Comparison of ENCODE assay signal across 1 cellular context in genomic region chr7:17915168-17915567, GRCh38.
TF ChIP-seq lines count a peak whose summit lies in the region.

No MANE protein-coding gene starts in this region.

TF ChIP-seq in GM23338, 12 proteins besides CTCF, POLR2A, EP300 and RAD21:
- TF ChIP-seq NANOG (IDR thresholded peaks at IDR 0.05; ENCODE audit: borderline replicate concordance): no peak
- TF ChIP-seq, protein P1, sequence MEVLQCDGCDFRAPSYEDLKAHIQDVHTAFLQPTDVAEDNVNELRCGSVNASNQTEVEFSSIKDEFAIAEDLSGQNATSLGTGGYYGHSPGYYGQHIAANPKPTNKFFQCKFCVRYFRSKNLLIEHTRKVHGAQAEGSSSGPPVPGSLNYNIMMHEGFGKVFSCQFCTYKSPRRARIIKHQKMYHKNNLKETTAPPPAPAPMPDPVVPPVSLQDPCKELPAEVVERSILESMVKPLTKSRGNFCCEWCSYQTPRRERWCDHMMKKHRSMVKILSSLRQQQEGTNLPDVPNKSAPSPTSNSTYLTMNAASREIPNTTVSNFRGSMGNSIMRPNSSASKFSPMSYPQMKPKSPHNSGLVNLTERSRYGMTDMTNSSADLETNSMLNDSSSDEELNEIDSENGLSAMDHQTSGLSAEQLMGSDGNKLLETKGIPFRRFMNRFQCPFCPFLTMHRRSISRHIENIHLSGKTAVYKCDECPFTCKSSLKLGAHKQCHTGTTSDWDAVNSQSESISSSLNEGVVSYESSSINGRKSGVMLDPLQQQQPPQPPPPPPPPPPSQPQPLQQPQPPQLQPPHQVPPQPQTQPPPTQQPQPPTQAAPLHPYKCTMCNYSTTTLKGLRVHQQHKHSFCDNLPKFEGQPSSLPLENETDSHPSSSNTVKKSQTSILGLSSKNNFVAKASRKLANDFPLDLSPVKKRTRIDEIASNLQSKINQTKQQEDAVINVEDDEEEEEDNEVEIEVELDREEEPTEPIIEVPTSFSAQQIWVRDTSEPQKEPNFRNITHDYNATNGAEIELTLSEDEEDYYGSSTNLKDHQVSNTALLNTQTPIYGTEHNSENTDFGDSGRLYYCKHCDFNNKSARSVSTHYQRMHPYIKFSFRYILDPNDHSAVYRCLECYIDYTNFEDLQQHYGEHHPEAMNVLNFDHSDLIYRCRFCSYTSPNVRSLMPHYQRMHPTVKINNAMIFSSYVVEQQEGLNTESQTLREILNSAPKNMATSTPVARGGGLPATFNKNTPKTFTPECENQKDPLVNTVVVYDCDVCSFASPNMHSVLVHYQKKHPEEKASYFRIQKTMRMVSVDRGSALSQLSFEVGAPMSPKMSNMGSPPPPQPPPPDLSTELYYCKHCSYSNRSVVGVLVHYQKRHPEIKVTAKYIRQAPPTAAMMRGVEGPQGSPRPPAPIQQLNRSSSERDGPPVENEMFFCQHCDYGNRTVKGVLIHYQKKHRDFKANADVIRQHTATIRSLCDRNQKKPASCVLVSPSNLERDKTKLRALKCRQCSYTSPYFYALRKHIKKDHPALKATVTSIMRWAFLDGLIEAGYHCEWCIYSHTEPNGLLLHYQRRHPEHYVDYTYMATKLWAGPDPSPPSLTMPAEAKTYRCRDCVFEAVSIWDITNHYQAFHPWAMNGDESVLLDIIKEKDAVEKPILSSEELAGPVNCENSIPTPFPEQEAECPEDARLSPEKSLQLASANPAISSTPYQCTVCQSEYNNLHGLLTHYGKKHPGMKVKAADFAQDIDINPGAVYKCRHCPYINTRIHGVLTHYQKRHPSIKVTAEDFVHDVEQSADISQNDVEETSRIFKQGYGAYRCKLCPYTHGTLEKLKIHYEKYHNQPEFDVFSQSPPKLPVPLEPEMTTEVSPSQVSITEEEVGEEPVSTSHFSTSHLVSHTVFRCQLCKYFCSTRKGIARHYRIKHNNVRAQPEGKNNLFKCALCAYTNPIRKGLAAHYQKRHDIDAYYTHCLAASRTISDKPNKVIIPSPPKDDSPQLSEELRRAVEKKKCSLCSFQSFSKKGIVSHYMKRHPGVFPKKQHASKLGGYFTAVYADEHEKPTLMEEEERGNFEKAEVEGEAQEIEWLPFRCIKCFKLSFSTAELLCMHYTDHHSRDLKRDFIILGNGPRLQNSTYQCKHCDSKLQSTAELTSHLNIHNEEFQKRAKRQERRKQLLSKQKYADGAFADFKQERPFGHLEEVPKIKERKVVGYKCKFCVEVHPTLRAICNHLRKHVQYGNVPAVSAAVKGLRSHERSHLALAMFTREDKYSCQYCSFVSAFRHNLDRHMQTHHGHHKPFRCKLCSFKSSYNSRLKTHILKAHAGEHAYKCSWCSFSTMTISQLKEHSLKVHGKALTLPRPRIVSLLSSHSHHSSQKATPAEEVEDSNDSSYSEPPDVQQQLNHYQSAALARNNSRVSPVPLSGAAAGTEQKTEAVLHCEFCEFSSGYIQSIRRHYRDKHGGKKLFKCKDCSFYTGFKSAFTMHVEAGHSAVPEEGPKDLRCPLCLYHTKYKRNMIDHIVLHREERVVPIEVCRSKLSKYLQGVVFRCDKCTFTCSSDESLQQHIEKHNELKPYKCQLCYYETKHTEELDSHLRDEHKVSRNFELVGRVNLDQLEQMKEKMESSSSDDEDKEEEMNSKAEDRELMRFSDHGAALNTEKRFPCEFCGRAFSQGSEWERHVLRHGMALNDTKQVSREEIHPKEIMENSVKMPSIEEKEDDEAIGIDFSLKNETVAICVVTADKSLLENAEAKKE (CRISPR knock-in tag; IDR thresholded peaks at IDR 0.05): no peak
- no peak for TF ChIP-seq EZH2phosphoT487 (IDR thresholded peaks at IDR 0.05; ENCODE audit: unreplicated experiment)
- TF ChIP-seq REST (IDR thresholded peaks at IDR 0.05; ENCODE audit: unreplicated experiment): no peak
- TF ChIP-seq STAT1 (IDR thresholded peaks at IDR 0.05; ENCODE audit: unreplicated experiment): no peak
- no peak for TF ChIP-seq CREB1 (CRISPR knock-in tag; IDR thresholded peaks at IDR 0.05; ENCODE audit: low read depth)
- TF ChIP-seq ZNF114 (CRISPR knock-in tag; IDR thresholded peaks at IDR 0.05): no peak
- no peak for TF ChIP-seq POLR2AphosphoS5 (IDR thresholded peaks at IDR 0.05; ENCODE audit: low read depth)
- TF ChIP-seq, protein P2, sequence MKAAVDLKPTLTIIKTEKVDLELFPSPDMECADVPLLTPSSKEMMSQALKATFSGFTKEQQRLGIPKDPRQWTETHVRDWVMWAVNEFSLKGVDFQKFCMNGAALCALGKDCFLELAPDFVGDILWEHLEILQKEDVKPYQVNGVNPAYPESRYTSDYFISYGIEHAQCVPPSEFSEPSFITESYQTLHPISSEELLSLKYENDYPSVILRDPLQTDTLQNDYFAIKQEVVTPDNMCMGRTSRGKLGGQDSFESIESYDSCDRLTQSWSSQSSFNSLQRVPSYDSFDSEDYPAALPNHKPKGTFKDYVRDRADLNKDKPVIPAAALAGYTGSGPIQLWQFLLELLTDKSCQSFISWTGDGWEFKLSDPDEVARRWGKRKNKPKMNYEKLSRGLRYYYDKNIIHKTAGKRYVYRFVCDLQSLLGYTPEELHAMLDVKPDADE (IDR thresholded peaks at IDR 0.05): no peak
- TF ChIP-seq EZH2 (IDR thresholded peaks at IDR 0.05; ENCODE audit: low read depth, unreplicated experiment): no peak
- TF ChIP-seq JUNB (IDR thresholded peaks at IDR 0.05; ENCODE audit: unreplicated experiment): no peak
- TF ChIP-seq ZNF331 (CRISPR knock-in tag; IDR thresholded peaks at IDR 0.05; ENCODE audit: low read depth): no peak
